Comparison of ENCODE assay signal across 8 cellular contexts in genomic region chr15:58987036-58987435, GRCh38. TPM values are rescaled to one million over a fixed set of nuclear protein-coding genes. Genes with fewer than 3 reads are reported as not detected.
DNase-seq lines count a peak whose midpoint lies in the region; ATAC-seq and TF ChIP-seq lines count a peak whose summit lies in the region.

No MANE protein-coding gene starts in this region.

- DNase-seq in left ventricle myocardium inferior: no peak
- DNase-seq in Right ventricle myocardium superior: no peak
- no peak for DNase-seq in glutamatergic neuron
- no peak for DNase-seq in stimulated activated effector memory CD8-positive, alpha-beta T cell treated with anti-CD3 and anti-CD28 coated beads, Interleukin-12 subunit alpha, Interleukin-12 subunit beta, amount 100 ng/mL, for 72 hours (ENCODE audit: low spot score in 2 of 2)
- DNase-seq in NCI-H446 (lab: John Stamatoyannopoulos, UW): no peak
- no peak for DNase-seq in activated CD4-positive, alpha-beta T cell treated with anti-CD3 and anti-CD28 coated beads, Interleukin-2, amount 50 U/mL, for 4 hours

- no peaks in the 10 kb centered on the region for H3K27me3 ChIP-seq in left ventricle myocardium inferior (ENCODE audit: low read depth)

- ATAC-seq in Right ventricle myocardium superior (ENCODE audit: poor library complexity) (no peak), GM19328 (IDR thresholded peaks at IDR 0.05; ENCODE audit: unreplicated experiment) (no peak)
- ATAC-seq in stimulated activated effector memory CD8-positive, alpha-beta T cell treated with anti-CD3 and anti-CD28 coated beads, Interleukin-12 subunit alpha, Interleukin-12 subunit beta, amount 100 ng/mL, for 72 hours: no peak

- H3K36me3 Mint-ChIP-seq in glutamatergic neuron (ENCODE audit: unreplicated experiment): no peaks in the 10 kb centered on the region
- H3K36me3 Mint-ChIP-seq in stimulated activated effector memory CD8-positive, alpha-beta T cell treated with anti-CD3 and anti-CD28 coated beads, Interleukin-12 subunit alpha, Interleukin-12 subunit beta, amount 100 ng/mL, for 72 hours: peaks cover 27% of the 10 kb centered on the region

- H3K36me3 ChIP-seq in left ventricle myocardium inferior: peaks cover 2% of the 10 kb centered on the region

- H3K27ac ChIP-seq in left ventricle myocardium inferior (replicated peaks): peak overlapping the region; percentile 97
- H3K27ac ChIP-seq in VCaP: peak overlapping the region; percentile 77

- no peaks in the 10 kb centered on the region for H3K9me3 ChIP-seq in left ventricle myocardium inferior (replicated peaks)

- peaks cover 14% of the 10 kb centered on the region for H3K9me3 Mint-ChIP-seq in glutamatergic neuron (ENCODE audit: unreplicated experiment)
- H3K9me3 Mint-ChIP-seq in stimulated activated effector memory CD8-positive, alpha-beta T cell treated with anti-CD3 and anti-CD28 coated beads, Interleukin-12 subunit alpha, Interleukin-12 subunit beta, amount 100 ng/mL, for 72 hours: no peaks in the 10 kb centered on the region

- intact Hi-C loops in left ventricle myocardium inferior (cut with micrococcal nuclease) (no loop called here), Right ventricle myocardium superior (cut with DNase I) (no loop called here)

- H3K27ac Mint-ChIP-seq in glutamatergic neuron (ENCODE audit: unreplicated experiment): peak overlapping the region; percentile 99
- H3K27ac Mint-ChIP-seq in stimulated activated effector memory CD8-positive, alpha-beta T cell treated with anti-CD3 and anti-CD28 coated beads, Interleukin-12 subunit alpha, Interleukin-12 subunit beta, amount 100 ng/mL, for 72 hours: peak overlapping the region; percentile 93

- TF ChIP-seq CTCF in left ventricle myocardium inferior (IDR thresholded peaks at IDR 0.05; ENCODE audit: borderline replicate concordance) (no peak), VCaP (conservative IDR thresholded peaks at IDR 0.05) (no peak), glutamatergic neuron (IDR thresholded peaks at IDR 0.05; ENCODE audit: partially characterized antibody, unreplicated experiment) (no peak)

- H3K4me1 ChIP-seq in left ventricle myocardium inferior: peaks cover 40% of the 10 kb centered on the region

- peaks cover 11% of the 10 kb centered on the region for H3K27me3 Mint-ChIP-seq in glutamatergic neuron (ENCODE audit: unreplicated experiment)

- H3K4me1 Mint-ChIP-seq in glutamatergic neuron (ENCODE audit: low read depth, unreplicated experiment): peaks cover 13% of the 10 kb centered on the region
- peaks cover 38% of the 10 kb centered on the region for H3K4me1 Mint-ChIP-seq in stimulated activated effector memory CD8-positive, alpha-beta T cell treated with anti-CD3 and anti-CD28 coated beads, Interleukin-12 subunit alpha, Interleukin-12 subunit beta, amount 100 ng/mL, for 72 hours

- peak overlapping the region; percentile 93 for H3K4me3 ChIP-seq in left ventricle myocardium inferior

- H3K4me3 Mint-ChIP-seq in glutamatergic neuron (ENCODE audit: unreplicated experiment): peak overlapping the region; percentile 98
- peak overlapping the region; percentile 93 for H3K4me3 Mint-ChIP-seq in stimulated activated effector memory CD8-positive, alpha-beta T cell treated with anti-CD3 and anti-CD28 coated beads, Interleukin-12 subunit alpha, Interleukin-12 subunit beta, amount 100 ng/mL, for 72 hours

RNA-seq across cellular contexts. Expression of gene RNF111, which starts 0.4 kb away (rescaled TPM):
- 20.3 TPM for total RNA-seq in left ventricle myocardium inferior
- 18.3 TPM for total RNA-seq in Right ventricle myocardium superior
- total RNA-seq in glutamatergic neuron (ENCODE audit: unreplicated experiment): 57.4 TPM

RNA-seq across cellular contexts. Expression of gene SLTM, which starts 53.6 kb away (rescaled TPM):
- 47.8 TPM for total RNA-seq in left ventricle myocardium inferior
- total RNA-seq in Right ventricle myocardium superior: 45.0 TPM
- total RNA-seq in glutamatergic neuron (ENCODE audit: unreplicated experiment): 76.7 TPM
